ENCODE assay signal across 15 cellular contexts in the genomic region with DNA sequence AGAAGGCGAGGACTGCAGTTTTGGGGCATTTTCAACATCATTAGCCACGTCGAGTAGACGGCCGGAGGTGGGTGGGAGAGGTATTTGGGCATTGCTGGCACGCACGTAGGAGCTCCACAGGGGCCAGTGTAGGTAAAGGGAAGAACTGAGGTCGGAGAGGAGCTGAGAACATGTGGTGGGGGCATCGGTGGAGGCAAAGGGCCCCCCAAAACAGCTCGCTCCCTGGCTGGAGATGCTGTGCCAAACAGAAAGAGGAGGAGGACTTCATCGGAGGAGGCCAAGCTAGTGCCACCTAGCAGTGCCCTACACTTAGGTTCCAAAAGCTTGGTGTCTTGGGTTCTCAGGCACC. TPM values are rescaled to one million over a fixed set of nuclear protein-coding genes. Genes with fewer than 3 reads are reported as not detected.
A peak's percentile ranks its signal among the peaks of the same experiment; 100 is the strongest.
DNase-seq lines count a peak whose midpoint lies in the region; ATAC-seq, FAIRE-seq and TF ChIP-seq lines count a peak whose summit lies in the region.
"Had no signal": no experiment of that assay in that cellular context is flagged by ENCODE, and none has a peak within 500 bp of the region (broad histone marks: within the 10 kb centered on the region; RNA-seq: fewer than 3 reads in every experiment).

No MANE protein-coding gene starts in this region.

- no peak overlapping the region for H2AFZ ChIP-seq in HepG2 (ENCODE audit: low read length)
- peak overlapping the region; percentile 71; the same call in 1 of the 2 replicates for H2AFZ ChIP-seq in K562 (ENCODE audit: low read depth, low read length)

- H3K4me2 ChIP-seq in HepG2 (ENCODE audit: low read depth, low read length) (peak overlapping the region; percentile 62), K562 (ENCODE audit: insufficient read depth, low read length) (peak overlapping the region; percentile 92)
- H3K4me2 ChIP-seq: A549 had no signal

- H3K79me2 ChIP-seq in HepG2 (ENCODE audit: insufficient read depth, low read length) (no peaks in the 10 kb centered on the region), K562 (ENCODE audit: control insufficient read depth, insufficient read depth, low read length) (0 out of 3 replicates have a peak, but pooled peaks cover 3% of the 10 kb centered on the region)

- H4K20me1 ChIP-seq in HepG2 (ENCODE audit: insufficient read depth, low read length), result no peaks in the 10 kb centered on the region
- H4K20me1 ChIP-seq in K562 (replicated peaks; ENCODE audit: control insufficient read depth, insufficient read depth, low read length), result no peaks in the 10 kb centered on the region

- CTCF ChIA-PET in HepG2 (lab: Yijun Ruan, JAX; ENCODE audit: low intra/inter-chr PET ratio, low total read pairs), result no interaction called here
- CTCF ChIA-PET in K562 (lab: Yijun Ruan, JAX; ENCODE audit: low intra/inter-chr PET ratio), result interaction anchor here (0.6 kb wide), 1 partner anchor 52 kb away, joined by 3 read pairs; no protein-coding TSS in a partner anchor

- H3K9ac ChIP-seq in HepG2 (ENCODE audit: insufficient read depth, low read depth, low read length) (no peak overlapping the region), K562 (ENCODE audit: insufficient read depth in 1 of 2, low read depth in 2 of 2, low read length in 2 of 2) (peak overlapping the region; percentile 88 to 92)

- in situ Hi-C loops in HepG2 (cut with HindIII; ENCODE audit: extremely low pct_ligation_motif_present, low pct_unique_long_range_greater_than_20kb), result loop anchor here (25.0 kb wide), 1 partner anchor 378 kb away; a partner anchor contains a TSS
- in situ Hi-C loops in K562 (cut with MboI), result loop anchor here (10.0 kb wide), 1 partner anchor 605 kb away; a partner anchor contains a TSS

- 72% methylated on average over 11 of the region's 11 CpGs for WGBS in HepG2 (ENCODE audit: low lambda C conversion rate)
- WGBS in right lobe of liver (ENCODE audit: insufficient coverage, low coverage, low lambda C conversion rate, missing lambda C conversion rate), result 81% methylated on average over 11 of the region's 11 CpGs
- WGBS in K562 (ENCODE audit: insufficient coverage, low coverage, missing lambda C conversion rate), result 50% methylated on average over 4 of the region's 11 CpGs
- 90 to 94% methylated on average over 11 of the region's 11 CpGs for WGBS in lung, 2 donors

- TF ChIP-seq RAD21 in HepG2 (CRISPR knock-in tag; IDR thresholded peaks at IDR 0.05) (no peak), K562 (CRISPR knock-in tag; conservative IDR thresholded peaks at IDR 0.05 in 1 of 2, IDR thresholded peaks at IDR 0.05 in 1 of 2) (no peak)

- H3K36me3 ChIP-seq in HepG2 (replicated peaks in 1 of 2; ENCODE audit: control insufficient read depth in 1 of 2, insufficient read depth in 2 of 2, low read length in 2 of 2), result no peaks in the 10 kb centered on the region
- no peaks in the 10 kb centered on the region for H3K36me3 ChIP-seq in right lobe of liver
- H3K36me3 ChIP-seq in K562 (ENCODE audit: control insufficient read depth, insufficient read depth, low read length), result no peaks in the 10 kb centered on the region
- no peaks in the 10 kb centered on the region for H3K36me3 ChIP-seq in lung (ENCODE audit: control insufficient read depth in 2 of 2, insufficient read depth in 2 of 2, low read length in 2 of 2)

- no peak overlapping the region for H3K4me3 ChIP-seq in HepG2 (replicated peaks in 1 of 3; ENCODE audit: insufficient read depth in 1 of 3, low read depth in 2 of 3, low read length in 3 of 3)
- H3K4me3 ChIP-seq in right lobe of liver, result no peak overlapping the region
- H3K4me3 ChIP-seq in K562, result 0 out of 2 replicates have a peak overlapping the region, but pooled peaks have one; percentile 19
- no peak overlapping the region for H3K4me3 ChIP-seq in lung
- H3K4me3 ChIP-seq: A549 had no signal

- BruUV-seq in HepG2 (replicated peaks; lab: Mats Ljungman, UMichigan), result no TSS peak
- BruUV-seq in K562 (replicated peaks; lab: Mats Ljungman, UMichigan), result no TSS peak

- intact Hi-C loops in HepG2 (cut with micrococcal nuclease; ENCODE audit: unreplicated experiment), result loop anchor here (5.0 kb wide), 2 partner anchors 238 to 388 kb away; no protein-coding TSS in a partner anchor
- intact Hi-C loops in right lobe of liver (cut with DNase I), result loop anchor here in 1 of 2 donors (10.0 kb wide), 1 partner anchor 385 kb away; no protein-coding TSS in a partner anchor
- intact Hi-C loops in K562 (cut with micrococcal nuclease), result loop anchor here (5.0 kb wide), 3 partner anchors 183 to 603 kb away; no protein-coding TSS in a partner anchor

- no peaks in the 10 kb centered on the region for H3K9me1 ChIP-seq in K562 (ENCODE audit: control insufficient read depth, insufficient read depth, low read length)

- TF ChIP-seq POLR2A in HepG2 (IDR thresholded peaks at IDR 0.05; ENCODE audit: insufficient read depth in 1 of 2, low read depth in 2 of 2, low read length in 2 of 2), result no peak
- no peak for TF ChIP-seq POLR2A in right lobe of liver (IDR thresholded peaks at IDR 0.05)
- no peak for TF ChIP-seq POLR2A in K562 (conservative IDR thresholded peaks at IDR 0.05)

- H3K27me3 ChIP-seq in HepG2 (ENCODE audit: control insufficient read depth in 1 of 2, insufficient read depth in 2 of 2, low read length in 2 of 2), result no peaks in the 10 kb centered on the region
- H3K27me3 ChIP-seq in right lobe of liver, result no peaks in the 10 kb centered on the region
- no peaks in the 10 kb centered on the region for H3K27me3 ChIP-seq in K562 (ENCODE audit: control insufficient read depth in 2 of 2, insufficient read depth in 2 of 2, low read length in 2 of 2)
- no peaks in the 10 kb centered on the region for H3K27me3 ChIP-seq in lung (ENCODE audit: control insufficient read depth, insufficient read depth)

- H3K9me3 ChIP-seq in HepG2 (ENCODE audit: low read length), result no peaks in the 10 kb centered on the region
- no peaks in the 10 kb centered on the region for H3K9me3 ChIP-seq in right lobe of liver
- peaks cover 5% of the 10 kb centered on the region; the same call in 1 of the 2 replicates for H3K9me3 ChIP-seq in K562 (replicated peaks; ENCODE audit: control insufficient read depth, insufficient read depth, low read depth, low read length)
- H3K9me3 ChIP-seq in lung (ENCODE audit: control insufficient read depth in 2 of 2, insufficient read depth in 1 of 2, low read length in 1 of 2), result peaks cover 0 to 3% of the 10 kb centered on the region in 2 donors

- H3K27ac ChIP-seq in HepG2 (ENCODE audit: extremely low read length, insufficient read depth, low read length) (no peak overlapping the region), right lobe of liver (no peak overlapping the region), K562 (ENCODE audit: extremely low read depth, low read depth, low read length) (peak overlapping the region; percentile 99), lung (ENCODE audit: low read depth in 1 of 2, low read length in 1 of 2) (no peak overlapping the region)
- H3K27ac ChIP-seq: A549, C4-2B had no signal

- FAIRE-seq in HepG2 (lab: Jason Lieb, UNC) (no peak), K562 (lab: Jason Lieb, UNC) (no peak)
- FAIRE-seq: A549, GM12892 had no signal

- TF ChIP-seq CTCF in HepG2 (CRISPR knock-in tag; IDR thresholded peaks at IDR 0.05) (no peak), right lobe of liver (IDR thresholded peaks at IDR 0.05) (no peak), K562 (IDR thresholded peaks at IDR 0.05 in 2 of 3, conservative IDR thresholded peaks at IDR 0.05 in 1 of 3; ENCODE audit: insufficient read depth in 2 of 3, low read depth in 1 of 3, low read length in 3 of 3) (no peak), lung (IDR thresholded peaks at IDR 0.05; ENCODE audit: control extremely low read depth, extremely low read depth) (no peak)

- DNase-seq in HepG2 (ENCODE audit: low spot score) (no peak), right lobe of liver (no peak), K562 (ENCODE audit: extremely low read depth in 1 of 4, low spot score in 3 of 4) (no peak), lung (ENCODE audit: low spot score) (peak; percentile 26), NCI-H2196 (lab: John Stamatoyannopoulos, UW; ENCODE audit: unreplicated experiment) (no peak), NOMO-1 (lab: John Stamatoyannopoulos, UW; ENCODE audit: unreplicated experiment in 2 of 2) (no peak)
- DNase-seq: H7, NCI-H1048, NCI-H1436 treated with DMSO at 0.1 percent for 48 hours, NCI-H2081 had no signal

- ATAC-seq in HepG2 (no peak), right lobe of liver (no peak), K562 (no peak), lung (ENCODE audit: insufficient read depth, low FRiP score) (no peak), GM21576 (IDR thresholded peaks at IDR 0.05; ENCODE audit: unreplicated experiment) (no peak), HG02840 (IDR thresholded peaks at IDR 0.05; ENCODE audit: low FRiP score, unreplicated experiment) (no peak)
- ATAC-seq: A549 had no signal

- POLR2A ChIA-PET in HepG2 (lab: Yijun Ruan, JAX), result interaction anchor here (1.5 kb wide), 1 partner anchor 22 kb away, joined by 4 read pairs; no protein-coding TSS in a partner anchor
- POLR2A ChIA-PET in K562 (lab: Yijun Ruan, JAX), result interaction anchor here (0.8 to 2.5 kb wide), 10 partner anchors 9 to 306 kb away, joined by 3 to 12 read pairs (median 4); no protein-coding TSS in a partner anchor

- H3K4me1 ChIP-seq in HepG2 (ENCODE audit: insufficient read depth, low read length), result peaks cover 53% of the 10 kb centered on the region
- peaks cover 0 to 15% (median 4%) of the 10 kb centered on the region in 4 donors for H3K4me1 ChIP-seq in right lobe of liver
- peaks cover 49 to 56% of the 10 kb centered on the region in 2 experiments for H3K4me1 ChIP-seq in K562 (replicated peaks in 1 of 2; ENCODE audit: control insufficient read depth in 2 of 2, insufficient read depth in 2 of 2, low read length in 2 of 2)
- H3K4me1 ChIP-seq in lung (ENCODE audit: control insufficient read depth in 2 of 2, insufficient read depth in 2 of 2, low read length in 2 of 2), result peaks cover 0 to 10% of the 10 kb centered on the region in 2 donors

- TF ChIP-seq EP300 in HepG2 (IDR thresholded peaks at IDR 0.05; ENCODE audit: low read depth in 2 of 2, low read length in 2 of 2) (no peak), HepG2 (CRISPR knock-in tag; IDR thresholded peaks at IDR 0.05; ENCODE audit: borderline replicate concordance) (no peak), K562 (IDR thresholded peaks at IDR 0.05; ENCODE audit: low read length) (no peak)

RNA-seq across cellular contexts. Expression of a gene that starts 52.0 kb away (rescaled TPM):
- 74.3 and 94.8 TPM in 2 replicates for total RNA-seq in HepG2 (2016; rRNA removed; fragmentation: Illumina TruSeq; extraction: Trizol)
- 82.8 and 86.5 TPM in 2 replicates for total RNA-seq in HepG2 (2016; cell fraction: cytosol; rRNA removed; fragmentation: Illumina TruSeq; extraction: Trizol; ENCODE audit: low read depth)
- total RNA-seq in HepG2 (2016; cell fraction: insoluble cytoplasmic fraction; rRNA removed; fragmentation: Illumina TruSeq; extraction: Trizol), result 71.4 and 92.2 TPM in 2 replicates
- 125 and 142 TPM in 2 replicates for total RNA-seq in HepG2 (2016; cell fraction: membrane; rRNA removed; fragmentation: Illumina TruSeq; extraction: Trizol)
- total RNA-seq in HepG2 (2016; cell fraction: nucleus; rRNA removed; fragmentation: Illumina TruSeq; extraction: Trizol), result 51.6 and 56.6 TPM in 2 replicates
- polyA plus RNA-seq in HepG2 (2011; rRNA removed), result 68.1 and 78.5 TPM in 2 replicates
- 38.4 and 55.1 TPM in 2 replicates for polyA plus RNA-seq in HepG2 (2011; cell fraction: cytosol; rRNA removed)
- polyA plus RNA-seq in HepG2 (2011; cell fraction: nucleus; rRNA removed), result 57.2 and 60.5 TPM in 2 replicates
- 61.1 and 92.0 TPM in 2 replicates for polyA plus RNA-seq in HepG2 (2012)
- 97.1 and 105 TPM in 2 replicates for polyA plus RNA-seq in HepG2 (2016; cell fraction: cytosol; fragmentation: Illumina TruSeq; extraction: Trizol; ENCODE audit: low read depth)
- 87.9 and 89.9 TPM in 2 replicates for polyA plus RNA-seq in HepG2 (2016; cell fraction: insoluble cytoplasmic fraction; fragmentation: Illumina TruSeq; extraction: Trizol; ENCODE audit: low read depth)
- 110 and 121 TPM in 2 replicates for polyA plus RNA-seq in HepG2 (2016; cell fraction: membrane; fragmentation: Illumina TruSeq; extraction: Trizol; ENCODE audit: low read depth)
- polyA plus RNA-seq in HepG2 (2016; cell fraction: nucleus; fragmentation: Illumina TruSeq; extraction: Trizol; ENCODE audit: insufficient read depth, low read depth), result 63.8 and 64.0 TPM in 2 replicates
- polyA minus RNA-seq in HepG2 (2011; rRNA and poly(A)+ RNA removed; ENCODE audit: low replicate concordance), result 69.0 and 106 TPM in 2 replicates
- 67.1 and 70.9 TPM in 2 replicates for polyA minus RNA-seq in HepG2 (2011; cell fraction: cytosol; rRNA and poly(A)+ RNA removed)
- 110 and 115 TPM in 2 replicates for polyA minus RNA-seq in HepG2 (2011; cell fraction: nucleus; rRNA and poly(A)+ RNA removed)
- total RNA-seq in right lobe of liver, result 10 to 100 TPM; 44.9 to 74.5 (median 55.3) TPM
- total RNA-seq in K562 (2011; cell fraction: chromatin; rRNA removed; ENCODE audit: low replicate concordance), result 275 and 554 TPM in 2 replicates
- 143 and 198 TPM in 2 replicates for total RNA-seq in K562 (2011; cell fraction: nucleolus; rRNA removed)
- 367 and 537 TPM in 2 replicates for total RNA-seq in K562 (2011; cell fraction: nucleoplasm; rRNA removed)
- total RNA-seq in K562 (2014; rRNA removed), result 263 and 295 TPM in 2 replicates
- total RNA-seq in K562 (2014; rRNA removed; fragmentation: Illumina TruSeq; extraction: Trizol), result 395 and 448 TPM in 2 replicates
- total RNA-seq in K562 (2015; rRNA removed; fragmentation: Illumina TruSeq; extraction: Trizol), result 284 and 309 TPM in 2 replicates
- 395 and 398 TPM in 2 replicates for total RNA-seq in K562 (2021)
- 266 and 328 TPM in 2 replicates for polyA plus RNA-seq in K562 (2011; rRNA removed)
- polyA plus RNA-seq in K562 (2011; cell fraction: cytosol; rRNA removed), result 100 and 189 TPM in 2 replicates
- polyA plus RNA-seq in K562 (2011; cell fraction: nucleus; rRNA removed), result 140 and 172 TPM in 2 replicates
- polyA plus RNA-seq in K562 (2012), result 237 and 317 TPM in 2 replicates
- polyA plus RNA-seq in K562 (2014; fragmentation: Illumina TruSeq; extraction: Trizol), result 383 and 443 TPM in 2 replicates
- 100 to 1,000 TPM; 517 to 617 TPM for polyA plus RNA-seq in K562 (2014; fragmentation: Nextera tagmentation; extraction: Ambion mirVana)
- 284 and 315 TPM in 2 replicates for polyA plus RNA-seq in K562 (2014; rRNA removed)
- polyA minus RNA-seq in K562 (2011; rRNA and poly(A)+ RNA removed), result 312 and 332 TPM in 2 replicates
- 118 and 128 TPM in 2 replicates for polyA minus RNA-seq in K562 (2011; cell fraction: cytosol; rRNA and poly(A)+ RNA removed)
- polyA minus RNA-seq in K562 (2011; cell fraction: nucleus; rRNA and poly(A)+ RNA removed), result 87.6 and 141 TPM in 2 replicates
- total RNA-seq in lung, result 100 to 1,000 TPM; 148 to 180 TPM
- 100 to 1,000 TPM in 1 of 2 donors, 10 to 100 TPM in 1; 66.6 to 104 TPM for polyA plus RNA-seq in lung
